ENCODE assay signal across 8 cellular contexts in genomic region chr2:45342-46130, GRCh38. TPM values are rescaled to one million over a fixed set of nuclear protein-coding genes. Genes with fewer than 3 reads are reported as not detected.
A peak's percentile ranks its signal among the peaks of the same experiment; 100 is the strongest.
DNase-seq lines count a peak whose midpoint lies in the region; ATAC-seq and TF ChIP-seq lines count a peak whose summit lies in the region.

No MANE protein-coding gene starts in this region.

- no peaks in the 10 kb centered on the region for H3K9me3 Mint-ChIP-seq in T-helper 1 cell treated with Interleukin-12 subunit alpha and Interleukin-12 subunit beta and Interleukin-4 antibody, amounts not matched to agents 30 μg/mL and 1 μg/mL, for 36 hours
- no peaks in the 10 kb centered on the region for H3K9me3 Mint-ChIP-seq in activated naive CD8-positive, alpha-beta T cell treated with anti-CD3 and anti-CD28 coated beads for 36 hours

- H3K27ac ChIP-seq in testis, result peak overlapping the region; percentile 76 to 87

- H3K36me3 Mint-ChIP-seq in T-helper 1 cell treated with Interleukin-12 subunit alpha and Interleukin-12 subunit beta and Interleukin-4 antibody, amounts not matched to agents 30 μg/mL and 1 μg/mL, for 36 hours (ENCODE audit: low read depth), result peaks cover 21% of the 10 kb centered on the region
- H3K36me3 Mint-ChIP-seq in activated naive CD8-positive, alpha-beta T cell treated with anti-CD3 and anti-CD28 coated beads for 36 hours, result no peaks in the 10 kb centered on the region

- H3K27me3 Mint-ChIP-seq in T-helper 1 cell treated with Interleukin-12 subunit alpha and Interleukin-12 subunit beta and Interleukin-4 antibody, amounts not matched to agents 30 μg/mL and 1 μg/mL, for 36 hours (ENCODE audit: low read depth), result peaks cover 66% of the 10 kb centered on the region
- peaks cover 41% of the 10 kb centered on the region for H3K27me3 Mint-ChIP-seq in activated naive CD8-positive, alpha-beta T cell treated with anti-CD3 and anti-CD28 coated beads for 36 hours

- intact Hi-C loops in testis (cut with DNase I; ENCODE audit: low total_unique reads), result no loop called here

- H3K27me3 ChIP-seq in testis, result no peaks in the 10 kb centered on the region
- peaks cover 8% of the 10 kb centered on the region for H3K27me3 ChIP-seq in MG63

- H3K4me1 Mint-ChIP-seq in T-helper 1 cell treated with Interleukin-12 subunit alpha and Interleukin-12 subunit beta and Interleukin-4 antibody, amounts not matched to agents 30 μg/mL and 1 μg/mL, for 36 hours (ENCODE audit: low read depth), result peaks cover 32% of the 10 kb centered on the region
- peaks cover 16% of the 10 kb centered on the region for H3K4me1 Mint-ChIP-seq in activated naive CD8-positive, alpha-beta T cell treated with anti-CD3 and anti-CD28 coated beads for 36 hours

- 3 to 4% methylated on average over 7 to 36 of the region's 76 CpGs for WGBS in testis, 2 donors

- no peak for TF ChIP-seq CTCF in testis (IDR thresholded peaks at IDR 0.05)

- H3K27ac Mint-ChIP-seq in T-helper 1 cell treated with Interleukin-12 subunit alpha and Interleukin-12 subunit beta and Interleukin-4 antibody, amounts not matched to agents 30 μg/mL and 1 μg/mL, for 36 hours, result no peak overlapping the region
- no peak overlapping the region for H3K27ac Mint-ChIP-seq in activated naive CD8-positive, alpha-beta T cell treated with anti-CD3 and anti-CD28 coated beads for 36 hours

- H3K36me3 ChIP-seq in testis (ENCODE audit: low read depth, missing control alignments), result no peaks in the 10 kb centered on the region
- H3K36me3 ChIP-seq in MG63, result no peaks in the 10 kb centered on the region

- TF ChIP-seq POLR2A in testis (IDR thresholded peaks at IDR 0.05), result no peak

- H3K9me3 ChIP-seq in testis, result no peaks in the 10 kb centered on the region
- no peaks in the 10 kb centered on the region for H3K9me3 ChIP-seq in MG63

- ATAC-seq in left lobe of liver, result peak; percentile 2
- ATAC-seq in GM19467 (IDR thresholded peaks at IDR 0.05; ENCODE audit: unreplicated experiment), result no peak

- no peak for DNase-seq in T-helper 1 cell
- DNase-seq in activated naive CD8-positive, alpha-beta T cell treated with anti-CD3 and anti-CD28 coated beads for 36 hours, result peak; percentile 9
- DNase-seq in left lobe of liver (ENCODE audit: low spot score), result no peak
- DNase-seq in testis, result peak; percentile 57
- no peak for DNase-seq in MG63
- no peak for DNase-seq in stimulated activated CD4-positive, alpha-beta T cell treated with anti-CD3 and anti-CD28 coated beads, Interleukin-12 subunit alpha, Interleukin-12 subunit beta, amount 100 ng/mL, for 4 hours

- H3K4me1 ChIP-seq in testis, result peaks cover 18% of the 10 kb centered on the region

- H3K4me3 Mint-ChIP-seq in T-helper 1 cell treated with Interleukin-12 subunit alpha and Interleukin-12 subunit beta and Interleukin-4 antibody, amounts not matched to agents 30 μg/mL and 1 μg/mL, for 36 hours, result peak overlapping the region; percentile 76
- H3K4me3 Mint-ChIP-seq in activated naive CD8-positive, alpha-beta T cell treated with anti-CD3 and anti-CD28 coated beads for 36 hours, result peak overlapping the region; percentile 32

- H3K4me3 ChIP-seq in testis, result peak overlapping the region; percentile 62 to 75
- no peak overlapping the region for H3K4me3 ChIP-seq in MG63

RNA-seq across cellular contexts. Expression of gene FAM110C, which starts 0.8 kb away (rescaled TPM):
- total RNA-seq in activated naive CD8-positive, alpha-beta T cell treated with anti-CD3 and anti-CD28 coated beads for 36 hours, result under 1 TPM; 0.14 to 0.16 TPM
- 6.7 TPM for total RNA-seq in left lobe of liver
- 10 to 100 TPM; 13.5 to 16.3 TPM for total RNA-seq in testis
- 8.5 TPM for polyA plus RNA-seq in testis (ENCODE audit: insufficient read depth, low read depth, low replicate concordance)
- total RNA-seq in MG63 (2014; rRNA removed; shearing (Covaris generic); ENCODE audit: low replicate concordance), result not detected in 2 replicates

Comparison
In these comparisons a context has a peak if more than half of its experiments do, and no peak if none do; other contexts are left out.
1. DNase-seq: peak in activated naive CD8-positive, alpha-beta T cell treated with anti-CD3 and anti-CD28 coated beads for 36 hours (single experiment) and testis (single experiment); none in T-helper 1 cell (0 of 5), left lobe of liver (single experiment), MG63 (single experiment) and stimulated activated CD4-positive, alpha-beta T cell treated with anti-CD3 and anti-CD28 coated beads, Interleukin-12 subunit alpha, Interleukin-12 subunit beta, amount 100 ng/mL, for 4 hours (single experiment).